Comparison of ENCODE assay signal across 1 cellular context in genomic region chr7:79284226-79284625, GRCh38.
TF ChIP-seq lines count a peak whose summit lies in the region.

No MANE protein-coding gene starts in this region.

TF ChIP-seq in IMR-90, 13 proteins besides CTCF, POLR2A, EP300 and RAD21:
- no peak for TF ChIP-seq MAZ (IDR thresholded peaks at IDR 0.05; ENCODE audit: borderline replicate concordance, low read depth, low read length)
- no peak for TF ChIP-seq FOS (IDR thresholded peaks at IDR 0.05; ENCODE audit: low read depth, low read length)
- TF ChIP-seq, protein P1, sequence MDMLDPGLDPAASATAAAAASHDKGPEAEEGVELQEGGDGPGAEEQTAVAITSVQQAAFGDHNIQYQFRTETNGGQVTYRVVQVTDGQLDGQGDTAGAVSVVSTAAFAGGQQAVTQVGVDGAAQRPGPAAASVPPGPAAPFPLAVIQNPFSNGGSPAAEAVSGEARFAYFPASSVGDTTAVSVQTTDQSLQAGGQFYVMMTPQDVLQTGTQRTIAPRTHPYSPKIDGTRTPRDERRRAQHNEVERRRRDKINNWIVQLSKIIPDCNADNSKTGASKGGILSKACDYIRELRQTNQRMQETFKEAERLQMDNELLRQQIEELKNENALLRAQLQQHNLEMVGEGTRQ (IDR thresholded peaks at IDR 0.05; ENCODE audit: low read depth, low read length) = no peak
- no peak for TF ChIP-seq NFE2L2 (IDR thresholded peaks at IDR 0.05; ENCODE audit: low read depth, low read length)
- TF ChIP-seq RCOR1 (IDR thresholded peaks at IDR 0.05; ENCODE audit: insufficient replicate concordance, low read length) = no peak
- no peak for TF ChIP-seq SMC3 (IDR thresholded peaks at IDR 0.05; ENCODE audit: low read depth, low read length)
- no peak for TF ChIP-seq CHD1 (IDR thresholded peaks at IDR 0.05; ENCODE audit: low read depth, low read length)
- TF ChIP-seq, protein P2, sequence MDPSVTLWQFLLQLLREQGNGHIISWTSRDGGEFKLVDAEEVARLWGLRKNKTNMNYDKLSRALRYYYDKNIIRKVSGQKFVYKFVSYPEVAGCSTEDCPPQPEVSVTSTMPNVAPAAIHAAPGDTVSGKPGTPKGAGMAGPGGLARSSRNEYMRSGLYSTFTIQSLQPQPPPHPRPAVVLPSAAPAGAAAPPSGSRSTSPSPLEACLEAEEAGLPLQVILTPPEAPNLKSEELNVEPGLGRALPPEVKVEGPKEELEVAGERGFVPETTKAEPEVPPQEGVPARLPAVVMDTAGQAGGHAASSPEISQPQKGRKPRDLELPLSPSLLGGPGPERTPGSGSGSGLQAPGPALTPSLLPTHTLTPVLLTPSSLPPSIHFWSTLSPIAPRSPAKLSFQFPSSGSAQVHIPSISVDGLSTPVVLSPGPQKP (IDR thresholded peaks at IDR 0.05; ENCODE audit: borderline replicate concordance, low read depth, low read length) = no peak
- no peak for TF ChIP-seq MXI1 (IDR thresholded peaks at IDR 0.05; ENCODE audit: borderline replicate concordance, low read depth, low read length)
- TF ChIP-seq MAFK (IDR thresholded peaks at IDR 0.05; ENCODE audit: low read depth, low read length) = no peak
- TF ChIP-seq RFX5 (IDR thresholded peaks at IDR 0.05; ENCODE audit: low read depth, low read length) = no peak
- TF ChIP-seq CEBPB (IDR thresholded peaks at IDR 0.05; ENCODE audit: low read depth, low read length) = no peak
- no peak for TF ChIP-seq BHLHE40 (IDR thresholded peaks at IDR 0.05; ENCODE audit: low read depth, low read length)
TF ChIP-seq in IMR-90: peak in this region for 0.
